Comparison of ENCODE assay signal across 8 cellular contexts in the genomic region with DNA sequence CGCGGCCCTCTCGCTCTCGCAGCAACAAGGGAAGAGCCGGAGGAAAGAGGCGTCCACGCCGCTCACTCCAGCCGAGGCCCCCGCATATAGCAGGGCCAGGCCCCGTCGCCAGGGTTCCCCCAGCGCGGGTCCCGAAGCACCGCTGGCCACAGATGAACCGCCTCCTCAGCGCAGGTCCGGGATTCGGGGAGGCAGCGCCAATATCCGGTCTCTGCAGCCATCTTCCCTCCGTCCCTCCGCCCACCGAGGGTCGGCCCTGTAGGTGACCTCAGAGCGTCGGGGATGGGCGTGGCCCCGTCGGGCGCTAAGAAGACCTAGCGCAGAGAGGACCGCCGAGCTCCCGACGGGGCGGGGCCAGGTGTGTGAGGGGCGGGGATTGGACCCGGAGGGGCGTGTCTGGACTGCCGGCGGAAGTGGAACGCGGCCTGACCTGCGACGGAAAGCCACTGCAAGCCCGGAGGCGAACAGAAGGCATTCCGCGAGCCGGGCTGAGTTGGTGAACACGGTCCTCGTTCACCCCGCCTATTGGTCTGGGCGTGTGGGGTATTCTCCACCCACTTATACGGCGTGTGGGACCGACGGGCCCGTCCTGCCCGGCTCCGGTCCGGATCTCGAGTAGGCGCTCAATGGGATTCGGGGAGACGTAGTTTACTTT. TPM values are rescaled to one million over a fixed set of nuclear protein-coding genes. Genes with fewer than 3 reads are reported as not detected.
DNase-seq lines count a peak whose midpoint lies in the region; ATAC-seq and TF ChIP-seq lines count a peak whose summit lies in the region.

No MANE protein-coding gene starts in this region.

- DNase-seq in GM13977 (ENCODE audit: low spot score) = peak; percentile 99
- DNase-seq in NCI-H146 (lab: John Stamatoyannopoulos, UW) = peak; percentile 97
- peak; percentile 92 to 100 (median 97) for DNase-seq in T-cell
- DNase-seq in amniotic epithelial cell (ENCODE audit: low read depth) = peak; percentile 96
- DNase-seq in heart right ventricle = peak; percentile 92 to 94
- peak; percentile 65 to 97 (median 80) for DNase-seq in posterior cingulate gyrus
- peak; percentile 99 for DNase-seq in upper lobe of left lung

- in situ Hi-C loops in GM13977 (cut with MboI; ENCODE audit: low pct_unique_long_range_greater_than_20kb, low sequenced_read_pairs, unreplicated experiment) = no loop called here

- peaks cover 16 to 27% (median 22%) of the 10 kb centered on the region in 3 donors for H3K4me1 Mint-ChIP-seq in T-cell

- peak; percentile 96 for ATAC-seq in HG02870 (IDR thresholded peaks at IDR 0.05; ENCODE audit: unreplicated experiment)
- peak; percentile 92 to 96 (median 94) for ATAC-seq in T-cell (replicated peaks in 1 of 4)
- ATAC-seq in heart right ventricle = peak; percentile 98 to 100 (median 99)
- peak; percentile 99 to 100 for ATAC-seq in upper lobe of left lung (ENCODE audit: low FRiP score in 2 of 2)

- H3K36me3 Mint-ChIP-seq in T-cell = peaks cover 27% of the 10 kb centered on the region

- POLR2A ChIA-PET in T-cell (lab: Charles Lee) = interaction anchor here (0.5 to 2.6 kb wide), 10 partner anchors 8 to 1372 kb away, joined by 3 to 19 read pairs (median 4); partner anchors contain the start of genes BCL2A1 (in 1 of the 2) and MTHFS (in 1 of the 2)

- 0 to 1% methylated on average over 64 to 68 of the region's 68 CpGs for WGBS in heart right ventricle, 2 donors
- WGBS in upper lobe of left lung, 2 donors = 0% methylated on average over 18 to 58 of the region's 68 CpGs

- peak overlapping the region; percentile 96 to 97 for H3K27ac Mint-ChIP-seq in T-cell

- H3K27me3 ChIP-seq in heart right ventricle (no peaks in the 10 kb centered on the region), upper lobe of left lung (no peaks in the 10 kb centered on the region)

- no peaks in the 10 kb centered on the region for H3K27me3 Mint-ChIP-seq in T-cell

- intact Hi-C loops in heart right ventricle (cut with DNase I) = loop anchor here in 4 of 10 donors (1.0 to 5.0 kb wide), 5 partner anchors 26 to 149 kb away; partner anchors contain the start of genes MTHFS (in 3 of the 4) and ZFAND6 (in 2 of the 4)
- intact Hi-C loops in posterior cingulate gyrus (cut with DNase I) = loop anchor here (2.0 kb wide), 1 partner anchor 27 kb away; the partner anchor contains the start of gene MTHFS

- TF ChIP-seq CTCF in GM13977 (IDR thresholded peaks at IDR 0.05; ENCODE audit: extremely low read depth, insufficient read depth, missing control alignments) = no peak
- TF ChIP-seq CTCF in heart right ventricle (IDR thresholded peaks at IDR 0.05) = no peak
- peak in 2 of 6 experiments; percentile 12 to 40 for TF ChIP-seq CTCF in upper lobe of left lung (IDR thresholded peaks at IDR 0.05)

- H3K4me3 Mint-ChIP-seq in T-cell = peak overlapping the region; percentile 91 to 98 (median 92)

- TF ChIP-seq EP300 in upper lobe of left lung (IDR thresholded peaks at IDR 0.05) = peak in 1 of 4 donors; percentile 13

- peaks cover 0 to 28% (median 0%) of the 10 kb centered on the region in 9 donors for H3K36me3 ChIP-seq in heart right ventricle
- H3K36me3 ChIP-seq in upper lobe of left lung = peaks cover 0 to 23% (median 21%) of the 10 kb centered on the region in 4 donors

- CTCF ChIA-PET in T-cell (lab: Charles Lee) = interaction anchor here in 1 of 2 donors (0.6 to 2.2 kb wide), 10 partner anchors 26 to 543 kb away, joined by 3 to 11 read pairs (median 4); partner anchors contain the start of gene BCL2A1

- peak in 3 of 4 donors; percentile 76 to 98 (median 76) for TF ChIP-seq POLR2A in upper lobe of left lung (IDR thresholded peaks at IDR 0.05)

- H3K27ac ChIP-seq in heart right ventricle = peak overlapping the region; percentile 50 to 98 (median 94)
- H3K27ac ChIP-seq in upper lobe of left lung = peak overlapping the region; percentile 93 to 99 (median 97)

- H3K9me3 ChIP-seq in heart right ventricle (peaks cover 0 to 38% (median 29%) of the 10 kb centered on the region in 11 donors), upper lobe of left lung (peaks cover 17 to 32% (median 28%) of the 10 kb centered on the region in 4 donors)

- H3K4me3 ChIP-seq in heart right ventricle = peak overlapping the region; percentile 66 to 99 (median 87)
- peak overlapping the region; percentile 64 to 98 (median 86) for H3K4me3 ChIP-seq in upper lobe of left lung

- H3K4me1 ChIP-seq in heart right ventricle (peaks cover 0 to 16% (median 9%) of the 10 kb centered on the region in 9 donors), upper lobe of left lung (peaks cover 0 to 14% (median 10%) of the 10 kb centered on the region in 4 donors)

- peaks cover 7 to 10% (median 9%) of the 10 kb centered on the region in 3 donors for H3K9me3 Mint-ChIP-seq in T-cell

RNA-seq across cellular contexts. Expression of gene MTHFS, which starts 26.8 kb away (rescaled TPM):
- total RNA-seq in T-cell (10 to 100 TPM; 13.2 to 31.6 (median 27.3) TPM), heart right ventricle (10 to 100 TPM; 10.1 to 25.6 (median 19.3) TPM), upper lobe of left lung (10 to 100 TPM; 15.0 to 60.8 (median 33.8) TPM)
- polyA plus RNA-seq in heart right ventricle = 10 to 100 TPM; 37.5 to 38.5 TPM

RNA-seq across cellular contexts. Expression of gene BCL2A1, which starts 47.4 kb away (rescaled TPM):
- total RNA-seq in T-cell (10 to 100 TPM; 10.6 to 26.2 (median 13.6) TPM), heart right ventricle (10 to 100 TPM in 1 of 10 donors, 1 to 10 TPM in 1, under 1 TPM in 6, not detected in 2; 0.30 to 11.1 (median 0.67) TPM), upper lobe of left lung (10 to 100 TPM; 11.5 to 81.9 (median 43.7) TPM)
- 1 to 10 TPM in 1 of 2 donors, under 1 TPM in 1; 0.37 to 1.0 TPM for polyA plus RNA-seq in heart right ventricle

Comparison
In these comparisons a context has a peak if more than half of its experiments do, and no peak if none do; other contexts are left out.
1. Peak in every context shown above with its lines: DNase-seq, ATAC-seq, H3K4me3 ChIP-seq and H3K27ac ChIP-seq.